ENCODE assay signal across 38 cellular contexts in genomic region chr10:36716291-36716690, GRCh38.
"Had no signal": no experiment of that assay in that cellular context is flagged by ENCODE, and none has a peak within 500 bp of the region (broad histone marks: within the 10 kb centered on the region; RNA-seq: fewer than 3 reads in every experiment).

No MANE protein-coding gene starts in this region.

- DNase-seq: activated effector memory CD4-positive, alpha-beta T cell treated with anti-CD3 and anti-CD28 coated beads, Interleukin-2, amount 50 U/mL, for 16 hours; activated effector memory CD4-positive, alpha-beta T cell treated with Interleukin-2 at 50 U/mL for 16 hours; activated gamma-delta T cell; activated gamma-delta T cell treated with Interleukin-2 at 50 U/mL for 16 hours; activated naive CD4-positive, alpha-beta T cell treated with anti-CD3 and anti-CD28 coated beads for 36 hours; activated naive CD4-positive, alpha-beta T cell treated with anti-CD3 and anti-CD28 coated beads, Interleukin-2, amount 50 U/mL, for 16 hours; activated naive CD4-positive, alpha-beta T cell treated with Interleukin-2 at 50 U/mL for 16 hours; activated naive CD8-positive, alpha-beta T cell treated with anti-CD3 and anti-CD28 coated beads for 36 hours; activated naive CD8-positive, alpha-beta T cell treated with anti-CD3 and anti-CD28 coated beads, Interleukin-2, amount 10 ng/mL, durations not matched to agents 7 days and 5 days; activated naive CD8-positive, alpha-beta T cell treated with anti-CD3 and anti-CD28 coated beads, Interleukin-2, amount 50 U/mL, for 24 hours; activated T-cell treated with anti-CD3 and anti-CD28 coated beads, Interleukin-2, amount 50 U/mL, for 1 hour; activated T-cell treated with anti-CD3 and anti-CD28 coated beads, Interleukin-2, amount 50 U/mL, for 24 hours; activated T-cell treated with anti-CD3 and anti-CD28 coated beads, Interleukin-2, amount 50 U/mL, for 4 hours; activated T-cell treated with anti-CD3 and anti-CD28 coated beads, Interleukin-2, amount 50 U/mL, for 48 hours; activated T-cell treated with anti-CD3 and anti-CD28 coated beads, Interleukin-2, amount 50 U/mL, for 72 hours; adrenal gland; amniotic stem cell; amygdala; anterior cingulate cortex; aorta; body of pancreas; brain microvascular endothelial cell; caudate nucleus; central memory CD4-positive, alpha-beta T cell; cerebellar nuclear complex had no signal

- H3K27me3 Mint-ChIP-seq: activated naive CD4-positive, alpha-beta T cell treated with anti-CD3 and anti-CD28 coated beads, Interleukin-2, amount 50 U/mL, for 24 hours; activated naive CD8-positive, alpha-beta T cell; activated naive CD8-positive, alpha-beta T cell treated with anti-CD3 and anti-CD28 coated beads for 36 hours; activated naive CD8-positive, alpha-beta T cell treated with anti-CD3 and anti-CD28 coated beads, Interleukin-2, amount 10 ng/mL, durations not matched to agents 7 days and 5 days; activated naive CD8-positive, alpha-beta T cell treated with anti-CD3 and anti-CD28 coated beads, Interleukin-2, amount 50 U/mL, for 24 hours; activated T-cell treated with anti-CD3 and anti-CD28 coated beads, Interleukin-2, amount 50 U/mL, for 24 hours; activated T-helper 17 cell treated with anti-CD3 and anti-CD28 coated beads, Interleukin-2, amount 50 U/mL, for 72 hours; brain; central memory CD8-positive, alpha-beta T cell had no signal

- H3K27me3 ChIP-seq: adrenal gland, ascending aorta, body of pancreas, brain microvascular endothelial cell, breast epithelium, cardiac muscle cell had no signal

- H3K9me3 ChIP-seq: adrenal gland, ascending aorta, body of pancreas, breast epithelium had no signal

- ATAC-seq: activated naive CD4-positive, alpha-beta T cell treated with anti-CD3 and anti-CD28 coated beads, Interleukin-2, amount 50 U/mL, for 72 hours; activated naive CD8-positive, alpha-beta T cell treated with anti-CD3 and anti-CD28 coated beads, Interleukin-2, amount 50 U/mL, for 24 hours; activated T-cell treated with anti-CD3 and anti-CD28 coated beads, Interleukin-2, amount 50 U/mL, for 4 hours; activated T-cell treated with anti-CD3 and anti-CD28 coated beads, Interleukin-2, amount 50 U/mL, for 72 hours; activated T-helper 17 cell treated with anti-CD3 and anti-CD28 coated beads, Interleukin-2, amount 50 U/mL, for 72 hours; body of pancreas had no signal

- H3K36me3 Mint-ChIP-seq: activated naive CD4-positive, alpha-beta T cell treated with anti-CD3 and anti-CD28 coated beads, Interleukin-2, amount 50 U/mL, for 24 hours; activated naive CD4-positive, alpha-beta T cell treated with anti-CD3 and anti-CD28 coated beads, Interleukin-2, amount 50 U/mL, for 72 hours; activated naive CD8-positive, alpha-beta T cell; activated naive CD8-positive, alpha-beta T cell treated with anti-CD3 and anti-CD28 coated beads for 36 hours; activated naive CD8-positive, alpha-beta T cell treated with anti-CD3 and anti-CD28 coated beads, Interleukin-2, amount 10 ng/mL, durations not matched to agents 7 days and 5 days had no signal

- H3K36me3 ChIP-seq: adrenal gland, ascending aorta, brain microvascular endothelial cell, breast epithelium, cardiac muscle cell had no signal

- H3K4me3 ChIP-seq: adrenal gland, ascending aorta, body of pancreas, breast epithelium, cardiac muscle cell had no signal

- H3K4me3 Mint-ChIP-seq: activated naive CD4-positive, alpha-beta T cell treated with anti-CD3 and anti-CD28 coated beads for 36 hours; activated naive CD4-positive, alpha-beta T cell treated with anti-CD3 and anti-CD28 coated beads, Interleukin-2, amount 50 U/mL, for 24 hours; activated naive CD8-positive, alpha-beta T cell; activated naive CD8-positive, alpha-beta T cell treated with anti-CD3 and anti-CD28 coated beads for 36 hours; activated naive CD8-positive, alpha-beta T cell treated with anti-CD3 and anti-CD28 coated beads, Interleukin-2, amount 10 ng/mL, durations not matched to agents 7 days and 5 days; activated naive CD8-positive, alpha-beta T cell treated with anti-CD3 and anti-CD28 coated beads, Interleukin-2, amount 50 U/mL, for 24 hours; activated T-cell treated with anti-CD3 and anti-CD28 coated beads, Interleukin-2, amount 50 U/mL, for 24 hours; activated T-cell treated with anti-CD3 and anti-CD28 coated beads, Interleukin-2, amount 50 U/mL, for 4 hours; activated T-cell treated with anti-CD3 and anti-CD28 coated beads, Interleukin-2, amount 50 U/mL, for 72 hours; activated T-helper 1 cell treated with anti-CD3 and anti-CD28 coated beads, Interleukin-12 subunit alpha, Interleukin-12 subunit beta, Interleukin-2, Interleukin-4 antibody, amounts not matched to agents 30 ng/mL and 10 ng/mL and 1 ng/mL, durations not matched to agents 14 hours and 24 hours and 36 hours; activated T-helper 17 cell treated with anti-CD3 and anti-CD28 coated beads, Interleukin-2, amount 50 U/mL, for 72 hours; brain; central memory CD8-positive, alpha-beta T cell had no signal

- H3K4me1 Mint-ChIP-seq: activated naive CD4-positive, alpha-beta T cell treated with anti-CD3 and anti-CD28 coated beads, Interleukin-2, amount 50 U/mL, for 24 hours; activated naive CD8-positive, alpha-beta T cell treated with anti-CD3 and anti-CD28 coated beads for 36 hours; activated naive CD8-positive, alpha-beta T cell treated with anti-CD3 and anti-CD28 coated beads, Interleukin-2, amount 10 ng/mL, durations not matched to agents 7 days and 5 days; activated naive CD8-positive, alpha-beta T cell treated with anti-CD3 and anti-CD28 coated beads, Interleukin-2, amount 50 U/mL, for 24 hours; activated T-helper 17 cell treated with anti-CD3 and anti-CD28 coated beads, Interleukin-2, amount 50 U/mL, for 72 hours; central memory CD8-positive, alpha-beta T cell had no signal

- H3K27ac Mint-ChIP-seq: activated naive CD4-positive, alpha-beta T cell treated with anti-CD3 and anti-CD28 coated beads for 36 hours; activated naive CD4-positive, alpha-beta T cell treated with anti-CD3 and anti-CD28 coated beads, Interleukin-2, amount 50 U/mL, for 24 hours; activated naive CD4-positive, alpha-beta T cell treated with anti-CD3 and anti-CD28 coated beads, Interleukin-2, amount 50 U/mL, for 72 hours; activated naive CD8-positive, alpha-beta T cell; activated naive CD8-positive, alpha-beta T cell treated with anti-CD3 and anti-CD28 coated beads for 36 hours; activated naive CD8-positive, alpha-beta T cell treated with anti-CD3 and anti-CD28 coated beads, Interleukin-2, amount 10 ng/mL, durations not matched to agents 7 days and 5 days; activated naive CD8-positive, alpha-beta T cell treated with anti-CD3 and anti-CD28 coated beads, Interleukin-2, amount 50 U/mL, for 24 hours; activated T-cell treated with anti-CD3 and anti-CD28 coated beads, Interleukin-2, amount 50 U/mL, for 24 hours; activated T-cell treated with anti-CD3 and anti-CD28 coated beads, Interleukin-2, amount 50 U/mL, for 72 hours; activated T-helper 1 cell treated with anti-CD3 and anti-CD28 coated beads, Interleukin-12 subunit alpha, Interleukin-12 subunit beta, Interleukin-2, Interleukin-4 antibody, amounts not matched to agents 30 ng/mL and 10 ng/mL and 1 ng/mL, durations not matched to agents 14 hours and 24 hours and 36 hours; activated T-helper 17 cell treated with anti-CD3 and anti-CD28 coated beads, Interleukin-2, amount 50 U/mL, for 72 hours; activated T-helper 2 cell treated with anti-CD3 and anti-CD28 coated beads, Interferon-gamma antibody, Interleukin-2, Interleukin-4, amounts not matched to agents 10 μg/mL and 5 μg/mL and 100 μg/mL, durations not matched to agents 14 hours and 24 hours and 36 hours; brain had no signal

- H3K9me3 Mint-ChIP-seq: activated naive CD8-positive, alpha-beta T cell treated with anti-CD3 and anti-CD28 coated beads for 36 hours had no signal

- H3K4me1 ChIP-seq: adrenal gland, ascending aorta, body of pancreas, breast epithelium had no signal

- H3K27ac ChIP-seq: adrenal gland, ascending aorta, body of pancreas, brain microvascular endothelial cell, breast epithelium, cardiac muscle cell had no signal

- FAIRE-seq: astrocyte, bronchial epithelial cell had no signal
